ENCODE assay signal across 19 cellular contexts in the genomic region with DNA sequence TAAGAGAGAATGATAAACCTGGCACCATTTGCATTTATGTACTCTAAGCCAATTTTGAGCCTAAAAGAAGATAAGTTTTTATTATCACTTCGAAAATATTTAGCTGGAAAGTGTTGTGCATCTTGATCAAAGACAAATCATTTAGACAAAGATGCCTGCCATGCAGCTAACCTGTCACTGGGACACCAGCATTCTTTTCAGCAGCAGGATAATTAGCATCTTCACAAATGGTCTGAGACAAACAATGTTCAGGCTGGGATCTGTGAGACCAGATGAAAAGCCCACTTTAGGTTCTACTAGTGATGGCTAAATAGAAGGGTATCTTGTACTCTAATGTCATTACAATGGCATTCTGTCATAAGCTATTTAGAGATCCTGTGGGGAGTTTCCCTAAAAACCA.
"Had no signal": no experiment of that assay in that cellular context is flagged by ENCODE, and none has a peak within 500 bp of the region (broad histone marks: within the 10 kb centered on the region; RNA-seq: fewer than 3 reads in every experiment).

No MANE protein-coding gene starts in this region.

- H3K36me3 ChIP-seq: heart left ventricle, thoracic aorta, transverse colon had no signal

- H3K79me2 ChIP-seq: parathyroid adenoma had no signal

- H3K27ac Mint-ChIP-seq: stimulated activated naive B cell treated with anti-CD40 and anti-IgM and Interleukin-4, amounts not matched to agents 10 μg/mL and 1 μg/mL and 100 μg/mL, for 72 hours; stimulated activated naive CD8-positive, alpha-beta T cell treated with anti-CD3 and anti-CD28 coated beads, Interleukin-15, amount 100 ng/mL, for 72 hours had no signal

- H3K9me3 ChIP-seq: heart left ventricle, psoas muscle, thoracic aorta, transverse colon had no signal

- H3K4me1 ChIP-seq: parathyroid adenoma, psoas muscle had no signal

- H3K4me3 ChIP-seq: coronary artery, heart left ventricle, psoas muscle, skin epidermis, thoracic aorta, transverse colon had no signal

- DNase-seq: effector CD8-positive, alpha-beta T cell; foreskin melanocyte; heart left ventricle; hippocampal formation; kidney glomerular epithelial cell; mammary epithelial cell; psoas muscle; retina; stimulated activated CD4-positive, alpha-beta T cell treated with anti-CD3 and anti-CD28 coated beads, Interleukin-2, amount 100 ng/mL, for 24 hours; stimulated activated CD4-positive, alpha-beta T cell treated with anti-CD3 and anti-CD28 coated beads, Interleukin-4, amount 100 ng/mL, for 4 hours; stimulated activated naive B cell treated with anti-CD40 and anti-IgM and Interleukin-4, amounts not matched to agents 10 μg/mL and 1 μg/mL and 100 μg/mL, for 72 hours; stimulated activated naive CD8-positive, alpha-beta T cell treated with anti-CD3 and anti-CD28 coated beads, Interleukin-15, amount 100 ng/mL, for 72 hours; transverse colon had no signal

- ATAC-seq: heart left ventricle; natural killer cell treated with Interleukin-12 subunit alpha and Interleukin-12 subunit beta and Interleukin-15 and Interleukin-18, amount 100 ng/mL, for 72 hours; psoas muscle; sciatic nerve; stimulated activated naive B cell treated with anti-CD40 and anti-IgM and Interleukin-4, amounts not matched to agents 10 μg/mL and 1 μg/mL and 100 μg/mL, for 72 hours; stimulated activated naive CD8-positive, alpha-beta T cell treated with anti-CD3 and anti-CD28 coated beads, Interleukin-15, amount 100 ng/mL, for 72 hours had no signal

- H3K36me3 Mint-ChIP-seq: natural killer cell treated with Interleukin-12 subunit alpha and Interleukin-12 subunit beta and Interleukin-15 and Interleukin-18, amount 100 ng/mL, for 72 hours had no signal

- H3K9ac ChIP-seq: parathyroid adenoma had no signal

- H3K27ac ChIP-seq: coronary artery, heart left ventricle, parathyroid adenoma, psoas muscle, skin epidermis, thoracic aorta, transverse colon had no signal

- H2AFZ ChIP-seq: parathyroid adenoma had no signal

- H3K9me3 Mint-ChIP-seq: natural killer cell treated with Interleukin-12 subunit alpha and Interleukin-12 subunit beta and Interleukin-15 and Interleukin-18, amount 100 ng/mL, for 72 hours; stimulated activated naive CD8-positive, alpha-beta T cell treated with anti-CD3 and anti-CD28 coated beads, Interleukin-15, amount 100 ng/mL, for 72 hours had no signal
